8 cellular contexts compared by ENCODE assay signal in the genomic region with DNA sequence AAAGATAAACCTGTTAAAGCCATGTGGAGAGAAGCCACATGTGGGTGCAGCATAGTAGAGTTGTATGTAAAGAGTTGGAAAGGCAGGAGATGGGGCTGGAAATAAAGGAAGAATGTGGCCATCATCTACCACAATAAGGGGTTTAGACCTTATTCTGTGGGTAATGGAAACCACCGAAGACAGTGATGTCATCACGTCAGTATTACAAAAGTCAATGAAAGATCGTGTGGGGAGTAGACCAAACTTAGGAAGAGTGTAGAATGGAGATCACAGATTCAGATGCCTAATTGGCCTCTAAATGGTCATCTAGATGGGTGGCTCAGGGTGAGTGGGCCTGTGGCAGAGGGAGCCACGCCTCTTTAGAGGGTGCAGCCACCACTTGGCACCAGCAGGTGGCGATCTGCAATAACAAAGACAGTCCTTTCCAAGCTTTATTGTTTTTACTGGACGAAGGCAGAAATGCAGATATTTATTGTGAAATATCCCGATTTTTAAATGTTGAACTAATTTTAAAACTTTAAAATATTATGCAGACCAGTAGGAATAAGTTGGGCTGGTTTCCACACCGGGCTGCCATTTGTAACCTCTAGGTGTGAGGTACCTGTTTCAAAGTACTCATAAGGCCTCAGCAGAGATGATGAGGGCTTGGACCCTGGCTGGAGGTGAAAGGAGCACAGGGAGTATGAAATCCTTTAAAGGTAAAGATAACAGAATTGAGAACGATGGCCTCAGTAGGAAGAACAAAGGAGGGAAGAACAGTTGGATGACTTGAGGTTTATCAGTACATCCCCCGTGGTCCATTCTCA.
DNase-seq lines count a peak whose midpoint lies in the region; ATAC-seq and TF ChIP-seq lines count a peak whose summit lies in the region.

No MANE protein-coding gene starts in this region.

- H3K4me1 ChIP-seq in hepatocyte (ENCODE audit: insufficient read depth): no peaks in the 10 kb centered on the region

- DNase-seq in AG04450 (ENCODE audit: low read depth, low spot score) (no peak), NCI-H526 (lab: John Stamatoyannopoulos, UW) (peak; percentile 74 to 91), hepatocyte (ENCODE audit: low spot score) (peak; percentile 74), pons (ENCODE audit: low spot score) (no peak)
- peak; percentile 59 for DNase-seq in activated naive CD8-positive, alpha-beta T cell treated with anti-CD3 and anti-CD28 coated beads, Interleukin-2, amount 50 U/mL, for 24 hours
- peak; percentile 8 for DNase-seq in stimulated activated CD4-positive, alpha-beta T cell treated with anti-CD3 and anti-CD28 coated beads, Interleukin-4, amount 100 ng/mL, for 24 hours

- H3K9me3 ChIP-seq in AG04450 (ENCODE audit: control insufficient read depth, insufficient read depth, low read length) (no peaks in the 10 kb centered on the region; the same call in 1 of the 2 replicates), hepatocyte (ENCODE audit: low read depth) (no peaks in the 10 kb centered on the region)

- 62% methylated on average over 10 of the region's 10 CpGs for WGBS in hepatocyte (ENCODE audit: low lambda C conversion rate, missing lambda C conversion rate)

- no peak overlapping the region for H3K27ac Mint-ChIP-seq in activated naive CD8-positive, alpha-beta T cell treated with anti-CD3 and anti-CD28 coated beads, Interleukin-2, amount 50 U/mL, for 24 hours

- no peak overlapping the region for H2AFZ ChIP-seq in hepatocyte

- no peak overlapping the region for H3K4me3 Mint-ChIP-seq in activated naive CD8-positive, alpha-beta T cell treated with anti-CD3 and anti-CD28 coated beads, Interleukin-2, amount 50 U/mL, for 24 hours

- H3K4me1 Mint-ChIP-seq in activated naive CD8-positive, alpha-beta T cell treated with anti-CD3 and anti-CD28 coated beads, Interleukin-2, amount 50 U/mL, for 24 hours: no peaks in the 10 kb centered on the region

- no peaks in the 10 kb centered on the region for H4K20me1 ChIP-seq in hepatocyte (ENCODE audit: insufficient read depth, poor library complexity, severe bottlenecking)

- TF ChIP-seq CTCF in AG04450 (IDR thresholded peaks at IDR 0.05; ENCODE audit: low read depth, low read length) (peak; percentile 78), GM12874 (IDR thresholded peaks at IDR 0.05; ENCODE audit: insufficient read depth, low read depth, low read length) (peak; percentile 78), hepatocyte (IDR thresholded peaks at IDR 0.05; ENCODE audit: poor library complexity) (peak; percentile 76)

- no peaks in the 10 kb centered on the region for H3K9me3 Mint-ChIP-seq in activated naive CD8-positive, alpha-beta T cell treated with anti-CD3 and anti-CD28 coated beads, Interleukin-2, amount 50 U/mL, for 24 hours

- H3K79me2 ChIP-seq in hepatocyte: no peaks in the 10 kb centered on the region

- no peak overlapping the region for H3K4me3 ChIP-seq in AG04450 (ENCODE audit: low read depth, low read length)
- H3K4me3 ChIP-seq in hepatocyte: no peak overlapping the region

- POLR2A ChIA-PET in AG04450 (lab: Yijun Ruan, JAX): no interaction called here

- H3K27me3 ChIP-seq in AG04450 (ENCODE audit: control insufficient read depth, insufficient read depth, low read length) (no peaks in the 10 kb centered on the region), hepatocyte (no peaks in the 10 kb centered on the region)

- H3K27me3 Mint-ChIP-seq in activated naive CD8-positive, alpha-beta T cell treated with anti-CD3 and anti-CD28 coated beads, Interleukin-2, amount 50 U/mL, for 24 hours: peaks cover 2% of the 10 kb centered on the region

- no peaks in the 10 kb centered on the region for H3K36me3 Mint-ChIP-seq in activated naive CD8-positive, alpha-beta T cell treated with anti-CD3 and anti-CD28 coated beads, Interleukin-2, amount 50 U/mL, for 24 hours (ENCODE audit: low read depth)

- no peak overlapping the region for H3K4me2 ChIP-seq in hepatocyte

- H3K36me3 ChIP-seq in hepatocyte (replicated peaks; ENCODE audit: insufficient read depth, low read depth): no peaks in the 10 kb centered on the region

- no peak overlapping the region for H3K27ac ChIP-seq in AG04450 (ENCODE audit: low read depth, low read length)
- H3K27ac ChIP-seq in hepatocyte: no peak overlapping the region

- ATAC-seq in HG02870 (IDR thresholded peaks at IDR 0.05; ENCODE audit: unreplicated experiment): peak; percentile 68
- ATAC-seq in activated naive CD8-positive, alpha-beta T cell treated with anti-CD3 and anti-CD28 coated beads, Interleukin-2, amount 50 U/mL, for 24 hours: peak; percentile 43

- no peaks in the 10 kb centered on the region for H3K9me2 ChIP-seq in hepatocyte (replicated peaks; ENCODE audit: insufficient read depth)

- CTCF ChIA-PET in AG04450 (lab: Charles Lee): interaction anchor here (0.9 to 3.5 kb wide), 18 partner anchors 13 to 416 kb away, joined by 3 to 28 read pairs (median 4); no protein-coding TSS in a partner anchor

Comparison
In these comparisons a context has a peak if more than half of its experiments do, and no peak if none do; other contexts are left out.
1. DNase-seq: peak in NCI-H526 (2 of 2), activated naive CD8-positive, alpha-beta T cell treated with anti-CD3 and anti-CD28 coated beads, Interleukin-2, amount 50 U/mL, for 24 hours (single experiment), hepatocyte (single experiment) and stimulated activated CD4-positive, alpha-beta T cell treated with anti-CD3 and anti-CD28 coated beads, Interleukin-4, amount 100 ng/mL, for 24 hours (single experiment); none in AG04450 (single experiment) and pons (single experiment).
2. Peak in every context shown above with its lines, with median percentiles within 50 percentile points of each other: CTCF ChIP-seq.